Comparison of ENCODE assay signal across 21 cellular contexts in genomic region chrX:65928522-65928921, GRCh38.
DNase-seq lines count a peak whose midpoint lies in the region; ATAC-seq, FAIRE-seq and TF ChIP-seq lines count a peak whose summit lies in the region.
"Had no signal": no experiment of that assay in that cellular context is flagged by ENCODE, and none has a peak within 500 bp of the region (broad histone marks: within the 10 kb centered on the region; RNA-seq: fewer than 3 reads in every experiment).

No MANE protein-coding gene starts in this region.

- intact Hi-C loops in HCT116 (cut with micrococcal nuclease) (no loop called here), PC-3 (cut with micrococcal nuclease) (no loop called here), right lobe of liver (cut with DNase I) (no loop called here)

- H3K9me2 ChIP-seq in HCT116 (ENCODE audit: insufficient read depth), result no peaks in the 10 kb centered on the region
- no peaks in the 10 kb centered on the region for H3K9me2 ChIP-seq in PC-3 (replicated peaks; ENCODE audit: low read length)

- FAIRE-seq in GM12891 (lab: Jason Lieb, UNC), result peak; percentile 51
- FAIRE-seq: A204.1, D721Med, G401.6, GM18507, HepG2 had no signal

- H3K4me3 ChIP-seq in HCT116 (replicated peaks in 1 of 2; ENCODE audit: low read depth in 1 of 2, low read length in 2 of 2) (no peak overlapping the region), PC-3 (ENCODE audit: low read length) (no peak overlapping the region), epithelial cell of esophagus (ENCODE audit: low read length) (no peak overlapping the region), right atrium auricular region (no peak overlapping the region), right lobe of liver (no peak overlapping the region)
- no peak overlapping the region for H3K4me3 ChIP-seq in effector memory CD4-positive, alpha-beta T cell (ENCODE audit: insufficient read depth, low read depth, low read length, poor library complexity, severe bottlenecking)
- H3K4me3 ChIP-seq: GM23248, HAP-1 had no signal

- RAD21 ChIA-PET in HCT116 (lab: Charles Lee; ENCODE audit: low non-redundant PET in 1 of 2, low total read pairs in 2 of 2, uncharacterized antibody in 2 of 2, unreplicated experiment in 2 of 2), result no interaction called here

- TF ChIP-seq CTCF in HCT116 (IDR thresholded peaks at IDR 0.05 in 2 of 3, conservative IDR thresholded peaks at IDR 0.05 in 1 of 3; ENCODE audit: borderline replicate concordance in 1 of 3, insufficient read depth in 1 of 3, low read depth in 2 of 3, low read length in 2 of 3), result no peak
- no peak for TF ChIP-seq CTCF in PC-3 (conservative IDR thresholded peaks at IDR 0.05; ENCODE audit: low read depth, low read length)
- no peak for TF ChIP-seq CTCF in epithelial cell of esophagus (IDR thresholded peaks at IDR 0.05; ENCODE audit: insufficient read depth, low read depth, low read length, missing control alignments)
- TF ChIP-seq CTCF in right atrium auricular region (IDR thresholded peaks at IDR 0.05), result no peak
- no peak for TF ChIP-seq CTCF in right lobe of liver (IDR thresholded peaks at IDR 0.05)

- H3K36me3 ChIP-seq in HCT116 (ENCODE audit: control insufficient read depth in 1 of 2, insufficient read depth in 2 of 2, low read length in 2 of 2) (no peaks in the 10 kb centered on the region), PC-3 (ENCODE audit: low read depth, low read length) (peaks cover 7% of the 10 kb centered on the region; the same call in 1 of the 2 replicates), right atrium auricular region (no peaks in the 10 kb centered on the region), right lobe of liver (no peaks in the 10 kb centered on the region)
- no peaks in the 10 kb centered on the region for H3K36me3 ChIP-seq in effector memory CD4-positive, alpha-beta T cell (ENCODE audit: control insufficient read depth, insufficient read depth, low read length)
- H3K36me3 ChIP-seq: BE2C, HAP-1 had no signal

- H3K4me1 ChIP-seq in HCT116 (ENCODE audit: control insufficient read depth in 1 of 2, insufficient read depth in 2 of 2, low read length in 2 of 2), result peaks cover 8 to 58% of the 10 kb centered on the region in 2 experiments; a peak in 3 of 4 replicates
- peaks cover 6% of the 10 kb centered on the region; the same call in 1 of the 2 replicates for H3K4me1 ChIP-seq in PC-3 (ENCODE audit: insufficient read depth, low read length)
- H3K4me1 ChIP-seq in right atrium auricular region, result no peaks in the 10 kb centered on the region
- no peaks in the 10 kb centered on the region for H3K4me1 ChIP-seq in right lobe of liver
- H3K4me1 ChIP-seq in effector memory CD4-positive, alpha-beta T cell (ENCODE audit: control insufficient read depth, insufficient read depth, low read length, poor library complexity, severe bottlenecking), result peaks cover 19% of the 10 kb centered on the region
- H3K4me1 ChIP-seq: BE2C, Caco-2, HAP-1 had no signal

- POLR2A ChIA-PET in HCT116 (lab: Charles Lee) (no interaction called here), PC-3 (lab: Charles Lee; ENCODE audit: unreplicated experiment) (no interaction called here)

- DNase-seq in GM12891 (ENCODE audit: insufficient read length, low spot score) (no peak), HCT116 (ENCODE audit: low read depth, low spot score) (no peak), PC-3 (peak; percentile 1), epithelial cell of esophagus (ENCODE audit: low read depth) (peak; percentile 2), right atrium auricular region (ENCODE audit: low spot score) (no peak), right lobe of liver (no peak)
- DNase-seq in effector memory CD4-positive, alpha-beta T cell, result no peak
- DNase-seq: ACHN; BE2C; C1 segment of cervical spinal cord; Caco-2; CD4-positive, CD25-positive, alpha-beta regulatory T cell; CD8-positive, alpha-beta memory T cell; GM23248 had no signal

- ATAC-seq in HCT116 (no peak), PC-3 (no peak), right lobe of liver (no peak), SK-N-SH treated with all-trans-retinoic acid at 6 μM for 48 hours (no peak)
- ATAC-seq: HepG2 had no signal

- H3K27me3 ChIP-seq in HCT116 (ENCODE audit: insufficient read depth, low read length) (no peaks in the 10 kb centered on the region), PC-3 (ENCODE audit: low read length) (no peaks in the 10 kb centered on the region), right atrium auricular region (no peaks in the 10 kb centered on the region), right lobe of liver (peaks cover 0 to 6% of the 10 kb centered on the region in 2 donors)
- H3K27me3 ChIP-seq in effector memory CD4-positive, alpha-beta T cell (replicated peaks; ENCODE audit: control insufficient read depth, insufficient read depth, low read length, poor library complexity, severe bottlenecking), result no peaks in the 10 kb centered on the region
- H3K27me3 ChIP-seq: BE2C had no signal

- H3K9me3 ChIP-seq in HCT116 (ENCODE audit: control insufficient read depth in 1 of 2, insufficient read depth in 1 of 2, low read depth in 1 of 2, low read length in 2 of 2) (no peaks in the 10 kb centered on the region), PC-3 (ENCODE audit: low read length) (0 out of 2 replicates have a peak, but pooled peaks cover 7% of the 10 kb centered on the region), right atrium auricular region (peaks cover 0 to 6% of the 10 kb centered on the region in 2 donors), right lobe of liver (no peaks in the 10 kb centered on the region)
- no peaks in the 10 kb centered on the region for H3K9me3 ChIP-seq in effector memory CD4-positive, alpha-beta T cell (ENCODE audit: control insufficient read depth, low read length)
- H3K9me3 ChIP-seq: BE2C, Caco-2, HAP-1 had no signal

- H2AFZ ChIP-seq in HCT116 (ENCODE audit: low read depth, low read length, poor library complexity, severe bottlenecking) (no peak overlapping the region), PC-3 (ENCODE audit: low read length) (no peak overlapping the region)
- H2AFZ ChIP-seq: GM23248 had no signal

- 0 out of 2 replicates have a peak overlapping the region, but pooled peaks have one; percentile 17 for H3K9ac ChIP-seq in HCT116 (ENCODE audit: low read length)
- H3K9ac ChIP-seq in PC-3 (ENCODE audit: low read length), result no peak overlapping the region
- H3K9ac ChIP-seq: GM23248 had no signal

- H3K4me2 ChIP-seq in HCT116 (ENCODE audit: low read length), result peak overlapping the region; percentile 28
- H3K4me2 ChIP-seq in PC-3 (ENCODE audit: low read length), result no peak overlapping the region

- BruUV-seq in HCT116 (replicated peaks; lab: Mats Ljungman, UMichigan), result no TSS peak
- no TSS peak for BruUV-seq in PC-3 (replicated peaks; lab: Mats Ljungman, UMichigan)

- 36% methylated on average over 5 of the region's 5 CpGs for WGBS in right lobe of liver (ENCODE audit: insufficient coverage, low coverage, low lambda C conversion rate, missing lambda C conversion rate)

- no peak overlapping the region for H3K27ac ChIP-seq in HCT116 (ENCODE audit: low read depth, low read length)
- no peak overlapping the region for H3K27ac ChIP-seq in PC-3 (ENCODE audit: low read length)
- no peak overlapping the region for H3K27ac ChIP-seq in right atrium auricular region
- H3K27ac ChIP-seq in right lobe of liver, result no peak overlapping the region
- H3K27ac ChIP-seq in effector memory CD4-positive, alpha-beta T cell (ENCODE audit: insufficient read depth, low read length, poor library complexity, severe bottlenecking), result no peak overlapping the region
- H3K27ac ChIP-seq: GM23248 had no signal

- TF ChIP-seq POLR2A in GM12891 (IDR thresholded peaks at IDR 0.05; ENCODE audit: low read depth, low read length) (no peak), HCT116 (IDR thresholded peaks at IDR 0.05; ENCODE audit: borderline replicate concordance, extremely low read depth, insufficient read depth, insufficient read length) (no peak), right lobe of liver (IDR thresholded peaks at IDR 0.05) (no peak)

- peaks cover 5% of the 10 kb centered on the region for H3F3A ChIP-seq in PC-3 (ENCODE audit: low read length, unreplicated experiment)

- no peaks in the 10 kb centered on the region for H3K79me2 ChIP-seq in HCT116 (ENCODE audit: insufficient read depth, low read length)
- no peaks in the 10 kb centered on the region for H3K79me2 ChIP-seq in PC-3 (ENCODE audit: low read length)

- no peak for TF ChIP-seq RAD21 in HCT116 (IDR thresholded peaks at IDR 0.05; ENCODE audit: low read depth)

- CTCF ChIA-PET in HCT116 (lab: Charles Lee) (no interaction called here), PC-3 (lab: Charles Lee) (no interaction called here)

- H4K20me1 ChIP-seq in HCT116 (ENCODE audit: insufficient read depth), result no peaks in the 10 kb centered on the region
- no peaks in the 10 kb centered on the region for H4K20me1 ChIP-seq in PC-3 (ENCODE audit: low read length)

TF ChIP-seq in GM12891, 5 proteins besides CTCF, POLR2A, EP300 and RAD21:
- TF ChIP-seq SPI1 (IDR thresholded peaks at IDR 0.05; ENCODE audit: low read depth, low read length) (no peak), POU2F2 (IDR thresholded peaks at IDR 0.05; ENCODE audit: low read depth, low read length) (no peak), TAF1 (IDR thresholded peaks at IDR 0.05; ENCODE audit: low read depth, low read length) (no peak), POLR2AphosphoS5 (IDR thresholded peaks at IDR 0.05; ENCODE audit: low read depth, low read length) (no peak), PAX5 (IDR thresholded peaks at IDR 0.05; ENCODE audit: insufficient read depth, low read length, severe bottlenecking) (no peak)

TF ChIP-seq in HCT116, 20 proteins besides CTCF, POLR2A, EP300 and RAD21:
- TF ChIP-seq CEBPB (IDR thresholded peaks at IDR 0.05; ENCODE audit: low read depth), result no peak
- TF ChIP-seq SP1 (IDR thresholded peaks at IDR 0.05; ENCODE audit: low read depth), result peak; percentile 61
- TF ChIP-seq POLR2AphosphoS5 (IDR thresholded peaks at IDR 0.05; ENCODE audit: low read depth, low read length), result no peak
- peak; percentile 51; the same call in 1 of the 2 replicates for TF ChIP-seq FOSL1 (IDR thresholded peaks at IDR 0.05; ENCODE audit: low read depth)
- TF ChIP-seq CBX3 (IDR thresholded peaks at IDR 0.05; ENCODE audit: low read depth), result no peak
- TF ChIP-seq JUND (IDR thresholded peaks at IDR 0.05), result peak; percentile 53; the same call in 1 of the 2 replicates

TF ChIP-seq in SK-N-SH treated with all-trans-retinoic acid at 6 μM for 48 hours, 23 proteins besides CTCF, POLR2A, EP300 and RAD21 (continues in another document):
- TF ChIP-seq ESRRG (CRISPR knock-in tag; IDR thresholded peaks at IDR 0.05), result no peak
- no peak for TF ChIP-seq BACH2 (CRISPR knock-in tag; IDR thresholded peaks at IDR 0.05; ENCODE audit: borderline replicate concordance)
- no peak for TF ChIP-seq GLIS3 (CRISPR knock-in tag; IDR thresholded peaks at IDR 0.05)
- TF ChIP-seq ZFP30 (CRISPR knock-in tag; IDR thresholded peaks at IDR 0.05), result no peak
- no peak for TF ChIP-seq SNAI2 (CRISPR knock-in tag; IDR thresholded peaks at IDR 0.05)

Comparison
In these comparisons a context has a peak if more than half of its experiments do, and no peak if none do; other contexts are left out.
1. DNase-seq: peak in PC-3 (single experiment) and epithelial cell of esophagus (single experiment); none in GM12891 (single experiment), HCT116 (single experiment), right atrium auricular region (single experiment), right lobe of liver (0 of 3) and effector memory CD4-positive, alpha-beta T cell (0 of 3).